In genomic region chr3:119676020-119676419, GRCh38 we compare ENCODE assay signal across 8 cellular contexts. TPM values are rescaled to one million over a fixed set of nuclear protein-coding genes. Genes with fewer than 3 reads are reported as not detected.
DNase-seq lines count a peak whose midpoint lies in the region; ATAC-seq and TF ChIP-seq lines count a peak whose summit lies in the region.

No MANE protein-coding gene starts in this region.

- H3K4me3 Mint-ChIP-seq in activated naive CD4-positive, alpha-beta T cell treated with anti-CD3 and anti-CD28 coated beads, Interleukin-2, amount 50 U/mL, for 24 hours, result peak overlapping the region; percentile 94
- H3K4me3 Mint-ChIP-seq in memory B cell, result peak overlapping the region; percentile 84

- H3K9me3 ChIP-seq in uterus, result no peaks in the 10 kb centered on the region

- H3K4me1 ChIP-seq in uterus, result peaks cover 0 to 8% of the 10 kb centered on the region in 2 donors

- no peaks in the 10 kb centered on the region for H3K27me3 Mint-ChIP-seq in activated naive CD4-positive, alpha-beta T cell treated with anti-CD3 and anti-CD28 coated beads, Interleukin-2, amount 50 U/mL, for 24 hours
- no peaks in the 10 kb centered on the region for H3K27me3 Mint-ChIP-seq in memory B cell

- peak overlapping the region; percentile 92 to 94 for H3K27ac ChIP-seq in uterus

- H3K4me1 Mint-ChIP-seq in activated naive CD4-positive, alpha-beta T cell treated with anti-CD3 and anti-CD28 coated beads, Interleukin-2, amount 50 U/mL, for 24 hours, result peaks cover 47% of the 10 kb centered on the region
- peaks cover 21% of the 10 kb centered on the region for H3K4me1 Mint-ChIP-seq in memory B cell

- in situ Hi-C loops in astrocyte of the spinal cord (cut with HindIII; ENCODE audit: low sequenced_read_pairs), result no loop called here
- in situ Hi-C loops in GM13977 (cut with MboI; ENCODE audit: low pct_unique_long_range_greater_than_20kb, low sequenced_read_pairs, unreplicated experiment), result loop anchor here (25.0 kb wide), 1 partner anchor 539 kb away; the partner anchor contains the start of gene TEX55

- H3K36me3 Mint-ChIP-seq in activated naive CD4-positive, alpha-beta T cell treated with anti-CD3 and anti-CD28 coated beads, Interleukin-2, amount 50 U/mL, for 24 hours, result peaks cover 6% of the 10 kb centered on the region
- peaks cover 6% of the 10 kb centered on the region for H3K36me3 Mint-ChIP-seq in memory B cell

- intact Hi-C loops in uterus (cut with DNase I; ENCODE audit: low total_unique reads), result no loop called here

- no peaks in the 10 kb centered on the region for H3K36me3 ChIP-seq in uterus

- no peaks in the 10 kb centered on the region for H3K9me3 Mint-ChIP-seq in activated naive CD4-positive, alpha-beta T cell treated with anti-CD3 and anti-CD28 coated beads, Interleukin-2, amount 50 U/mL, for 24 hours
- no peaks in the 10 kb centered on the region for H3K9me3 Mint-ChIP-seq in memory B cell

- H3K27me3 ChIP-seq in uterus, result no peaks in the 10 kb centered on the region

- H3K27ac Mint-ChIP-seq in activated naive CD4-positive, alpha-beta T cell treated with anti-CD3 and anti-CD28 coated beads, Interleukin-2, amount 50 U/mL, for 24 hours, result peak overlapping the region; percentile 90
- H3K27ac Mint-ChIP-seq in memory B cell, result peak overlapping the region; percentile 99

- TF ChIP-seq CTCF in astrocyte of the spinal cord (IDR thresholded peaks at IDR 0.05; ENCODE audit: low read depth, low read length), result no peak
- no peak for TF ChIP-seq CTCF in uterus (IDR thresholded peaks at IDR 0.05)
- no peak for TF ChIP-seq CTCF in GM13977 (IDR thresholded peaks at IDR 0.05; ENCODE audit: extremely low read depth, insufficient read depth, missing control alignments)

- H3K4me3 ChIP-seq in astrocyte of the spinal cord (ENCODE audit: low read depth, low read length), result peak overlapping the region; percentile 67
- H3K4me3 ChIP-seq in uterus, result peak overlapping the region; percentile 68 to 77

- no peak for ATAC-seq in memory B cell (ENCODE audit: low read depth)

- TF ChIP-seq POLR2A in uterus (IDR thresholded peaks at IDR 0.05), result no peak

- DNase-seq in activated naive CD4-positive, alpha-beta T cell treated with anti-CD3 and anti-CD28 coated beads, Interleukin-2, amount 50 U/mL, for 16 hours, result no peak
- DNase-seq in astrocyte of the spinal cord (ENCODE audit: low read depth, low spot score), result no peak
- DNase-seq in memory B cell (ENCODE audit: low spot score in 2 of 2), result no peak
- DNase-seq in uterus, result no peak
- no peak for DNase-seq in MV-4-11 (lab: John Stamatoyannopoulos, UW)
- DNase-seq in epidermal melanocyte (ENCODE audit: insufficient read length, low spot score), result no peak
- no peak for DNase-seq in GM13977 (ENCODE audit: low spot score)

RNA-seq across cellular contexts. Expression of gene COX17, which starts 1.2 kb away (rescaled TPM):
- total RNA-seq in uterus, result 10 to 100 TPM in 2 of 4 donors, 1 to 10 TPM in 2; 3.1 to 56.5 (median 23.1) TPM

RNA-seq across cellular contexts. Expression of gene POPDC2, which starts 15.6 kb away (rescaled TPM):
- total RNA-seq in uterus, result 10 to 100 TPM in 1 of 4 donors, 1 to 10 TPM in 3; 4.9 to 35.3 (median 7.9) TPM

RNA-seq across cellular contexts. Expression of gene CFAP91, which starts 26.8 kb away (rescaled TPM):
- 10 to 100 TPM in 3 of 4 donors, 1 to 10 TPM in 1; 9.1 to 58.4 (median 28.5) TPM for total RNA-seq in uterus
